ENCODE assay signal across 12 cellular contexts in the genomic region with DNA sequence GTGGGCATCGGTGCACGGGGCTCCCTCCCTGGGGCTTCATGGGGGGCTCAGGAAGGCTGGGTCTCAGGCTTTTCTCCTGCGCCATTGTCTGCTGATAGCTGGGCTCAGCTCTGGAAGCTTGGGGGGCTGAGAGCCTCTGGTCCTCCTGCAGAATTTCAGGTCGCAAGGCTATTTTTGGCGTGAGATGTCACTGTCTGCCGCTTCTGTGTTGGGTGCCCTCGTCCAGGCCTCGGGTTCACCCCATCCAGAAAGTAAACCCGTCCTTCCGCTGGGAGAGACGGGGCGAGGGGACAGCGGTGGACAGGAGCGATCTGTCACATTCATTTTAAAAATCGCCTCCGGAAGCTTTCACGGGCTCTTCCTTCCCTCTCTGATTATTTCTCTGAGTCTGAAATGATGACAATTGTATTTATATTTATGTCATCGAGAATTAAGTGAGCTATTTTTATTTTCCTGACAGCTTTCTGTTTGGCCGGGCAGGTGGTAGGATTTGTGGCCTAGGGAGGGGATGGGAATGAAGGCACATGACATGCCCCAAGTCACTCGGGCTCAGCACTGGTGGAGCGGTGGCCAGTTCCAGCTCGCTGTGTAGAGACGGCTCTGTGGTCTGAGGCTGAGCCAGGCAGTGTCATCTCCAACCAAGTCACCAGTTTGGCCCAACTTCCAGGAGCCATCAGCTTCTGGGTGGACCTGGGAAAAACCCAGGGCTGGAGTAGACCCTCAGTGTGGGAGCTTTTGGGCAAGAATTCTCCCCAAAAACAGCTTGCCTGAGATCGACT. TPM values are rescaled to one million over a fixed set of nuclear protein-coding genes. Genes with fewer than 3 reads are reported as not detected.
DNase-seq lines count a peak whose midpoint lies in the region; ATAC-seq, FAIRE-seq and TF ChIP-seq lines count a peak whose summit lies in the region.
"Had no signal": no experiment of that assay in that cellular context is flagged by ENCODE, and none has a peak within 500 bp of the region (broad histone marks: within the 10 kb centered on the region; RNA-seq: fewer than 3 reads in every experiment).

No MANE protein-coding gene starts in this region.

- H3K4me1 Mint-ChIP-seq in natural killer cell (peaks cover 40 to 48% of the 10 kb centered on the region in 2 donors), neural crest cell (peaks cover 32% of the 10 kb centered on the region)
- peaks cover 27 to 33% of the 10 kb centered on the region in 2 donors for H3K4me1 Mint-ChIP-seq in natural killer cell treated with Interleukin-12 subunit alpha and Interleukin-12 subunit beta and Interleukin-15 and Interleukin-18, amount 100 ng/mL, for 72 hours (ENCODE audit: low read depth in 2 of 2)

- no peak for ATAC-seq in natural killer cell
- no peak for ATAC-seq in natural killer cell treated with Interleukin-12 subunit alpha and Interleukin-12 subunit beta and Interleukin-15 and Interleukin-18, amount 100 ng/mL, for 72 hours
- no peak for ATAC-seq in GM21529 (IDR thresholded peaks at IDR 0.05; ENCODE audit: unreplicated experiment)
- ATAC-seq: esophagus mucosa had no signal

- intact Hi-C loops in natural killer cell (cut with micrococcal nuclease) (no loop called here), head of caudate nucleus (cut with DNase I) (no loop called here)

- H3K9me3 Mint-ChIP-seq in natural killer cell, result no peaks in the 10 kb centered on the region
- no peaks in the 10 kb centered on the region for H3K9me3 Mint-ChIP-seq in natural killer cell treated with Interleukin-12 subunit alpha and Interleukin-12 subunit beta and Interleukin-15 and Interleukin-18, amount 100 ng/mL, for 72 hours
- H3K9me3 Mint-ChIP-seq in neural crest cell, result no peaks in the 10 kb centered on the region

- H3K27ac Mint-ChIP-seq in natural killer cell (peak overlapping the region; percentile 47 to 67), neural crest cell (ENCODE audit: unreplicated experiment) (peak overlapping the region; percentile 71)
- peak overlapping the region in 1 of 2 donors; percentile 14 for H3K27ac Mint-ChIP-seq in natural killer cell treated with Interleukin-12 subunit alpha and Interleukin-12 subunit beta and Interleukin-15 and Interleukin-18, amount 100 ng/mL, for 72 hours

- no peaks in the 10 kb centered on the region for H3K36me3 ChIP-seq in small intestine (ENCODE audit: control insufficient read depth in 2 of 2, insufficient read depth in 2 of 2, low read length in 2 of 2)

- H3K27ac ChIP-seq in small intestine (ENCODE audit: low read depth in 1 of 2, low read length in 1 of 2), result no peak overlapping the region

- H3K4me1 ChIP-seq in small intestine (ENCODE audit: control insufficient read depth in 2 of 2, insufficient read depth in 1 of 2, low read depth in 1 of 2, low read length in 1 of 2), result no peaks in the 10 kb centered on the region

- no peaks in the 10 kb centered on the region for H3K27me3 ChIP-seq in small intestine (ENCODE audit: control insufficient read depth in 2 of 2, insufficient read depth in 2 of 2, low read length in 2 of 2)
- H3K27me3 ChIP-seq: stomach had no signal

- H3K36me3 Mint-ChIP-seq in natural killer cell, result no peaks in the 10 kb centered on the region
- no peaks in the 10 kb centered on the region for H3K36me3 Mint-ChIP-seq in natural killer cell treated with Interleukin-12 subunit alpha and Interleukin-12 subunit beta and Interleukin-15 and Interleukin-18, amount 100 ng/mL, for 72 hours
- no peaks in the 10 kb centered on the region for H3K36me3 Mint-ChIP-seq in neural crest cell (ENCODE audit: low read depth)

- H3K4me3 ChIP-seq in small intestine (ENCODE audit: low read depth in 1 of 2, low read length in 2 of 2), result no peak overlapping the region
- H3K4me3 ChIP-seq: stomach had no signal

- POLR2A ChIA-PET in HEK293T (lab: Yijun Ruan, JAX), result interaction anchor here (1.9 kb wide), 1 partner anchor 10 kb away, joined by 5 read pairs; no protein-coding TSS in a partner anchor

- no peak for FAIRE-seq in small intestine (lab: Jason Lieb, UNC)

- WGBS in small intestine, 3 donors, result 88 to 94% (median 93%) methylated on average over 23 to 24 of the region's 24 CpGs

- no peak overlapping the region for H3K4me3 Mint-ChIP-seq in natural killer cell
- H3K4me3 Mint-ChIP-seq in natural killer cell treated with Interleukin-12 subunit alpha and Interleukin-12 subunit beta and Interleukin-15 and Interleukin-18, amount 100 ng/mL, for 72 hours, result no peak overlapping the region
- H3K4me3 Mint-ChIP-seq in neural crest cell, result peak overlapping the region; percentile 7

- no peaks in the 10 kb centered on the region for H3K9me3 ChIP-seq in small intestine (ENCODE audit: control insufficient read depth, low read depth)
- H3K9me3 ChIP-seq: stomach had no signal

- CTCF ChIA-PET in HEK293T (lab: Yijun Ruan, JAX), result interaction anchor here (0.6 kb wide), 1 partner anchor 1846 kb away, joined by 4 read pairs; no protein-coding TSS in a partner anchor

- H3K27me3 Mint-ChIP-seq in natural killer cell (ENCODE audit: low read depth in 2 of 2) (no peaks in the 10 kb centered on the region), neural crest cell (ENCODE audit: low read depth) (no peaks in the 10 kb centered on the region)
- H3K27me3 Mint-ChIP-seq in natural killer cell treated with Interleukin-12 subunit alpha and Interleukin-12 subunit beta and Interleukin-15 and Interleukin-18, amount 100 ng/mL, for 72 hours, result no peaks in the 10 kb centered on the region

- no peak for TF ChIP-seq CTCF in natural killer cell (IDR thresholded peaks at IDR 0.05)
- TF ChIP-seq CTCF in neural crest cell (conservative IDR thresholded peaks at IDR 0.05), result no peak

- DNase-seq in natural killer cell (no peak), head of caudate nucleus (peak in 37 of 42 donors; percentile 45 to 86 (median 69)), neural crest cell (ENCODE audit: low read depth, low spot score) (no peak), NCI-H2107 (lab: John Stamatoyannopoulos, UW) (no peak), HEK293T (ENCODE audit: extremely low spot score) (no peak), small intestine (no peak)
- no peak for DNase-seq in natural killer cell treated with Interleukin-12 subunit alpha and Interleukin-12 subunit beta and Interleukin-15 and Interleukin-18, amount 100 ng/mL, for 72 hours (ENCODE audit: low spot score)
- DNase-seq: NCI-H1048, NCI-H2171, stomach had no signal

TF ChIP-seq in HEK293T, 16 proteins besides CTCF, POLR2A, EP300 and RAD21:
- TF ChIP-seq FOXM1 (IDR thresholded peaks at IDR 0.05; ENCODE audit: borderline replicate concordance), result no peak
- TF ChIP-seq NFRKB (IDR thresholded peaks at IDR 0.05), result no peak
- TF ChIP-seq BHLHE40 (IDR thresholded peaks at IDR 0.05; ENCODE audit: borderline replicate concordance), result no peak
- TF ChIP-seq FOXA1 (IDR thresholded peaks at IDR 0.05), result no peak
- TF ChIP-seq ARNT (IDR thresholded peaks at IDR 0.05), result no peak
- no peak for TF ChIP-seq ELF4 (IDR thresholded peaks at IDR 0.05)
- TF ChIP-seq FOXK2 (IDR thresholded peaks at IDR 0.05), result no peak
- TF ChIP-seq SP1 (IDR thresholded peaks at IDR 0.05), result no peak
TF ChIP-seq in HEK293T: peak in this region for 0.

RNA-seq across cellular contexts. Expression of gene AP5Z1, which starts 40.6 kb away (rescaled TPM):
- 100 to 1,000 TPM; 140 to 156 (median 143) TPM for total RNA-seq in natural killer cell
- 10 to 100 TPM; 87.3 to 99.4 TPM for total RNA-seq in natural killer cell treated with Interleukin-12 subunit alpha and Interleukin-12 subunit beta and Interleukin-15 and Interleukin-18, amount 100 ng/mL, for 72 hours
- total RNA-seq in neural crest cell, result 31.2 and 37.6 TPM in 2 replicates
- polyA plus RNA-seq in small intestine, result 100 to 1,000 TPM in 1 of 3 donors, 10 to 100 TPM in 2; 42.3 to 116 (median 86.1) TPM

RNA-seq across cellular contexts. Expression of gene FOXK1, which starts 52.7 kb away (rescaled TPM):
- 10 to 100 TPM; 51.6 to 59.7 (median 55.3) TPM for total RNA-seq in natural killer cell
- total RNA-seq in natural killer cell treated with Interleukin-12 subunit alpha and Interleukin-12 subunit beta and Interleukin-15 and Interleukin-18, amount 100 ng/mL, for 72 hours, result 10 to 100 TPM; 35.6 to 48.1 TPM
- total RNA-seq in neural crest cell, result 28.1 and 29.1 TPM in 2 replicates
- 10 to 100 TPM in 1 of 3 donors, 1 to 10 TPM in 2; 1.4 to 10.5 (median 2.0) TPM for polyA plus RNA-seq in small intestine

Comparison
In these comparisons a context has a peak if more than half of its experiments do, and no peak if none do; other contexts are left out.
1. DNase-seq: peak in head of caudate nucleus (37 of 42); none in natural killer cell (single experiment), natural killer cell treated with Interleukin-12 subunit alpha and Interleukin-12 subunit beta and Interleukin-15 and Interleukin-18, amount 100 ng/mL, for 72 hours (single experiment), neural crest cell (single experiment), NCI-H2107 (single experiment), HEK293T (single experiment) and small intestine (single experiment).